In the genomic region with DNA sequence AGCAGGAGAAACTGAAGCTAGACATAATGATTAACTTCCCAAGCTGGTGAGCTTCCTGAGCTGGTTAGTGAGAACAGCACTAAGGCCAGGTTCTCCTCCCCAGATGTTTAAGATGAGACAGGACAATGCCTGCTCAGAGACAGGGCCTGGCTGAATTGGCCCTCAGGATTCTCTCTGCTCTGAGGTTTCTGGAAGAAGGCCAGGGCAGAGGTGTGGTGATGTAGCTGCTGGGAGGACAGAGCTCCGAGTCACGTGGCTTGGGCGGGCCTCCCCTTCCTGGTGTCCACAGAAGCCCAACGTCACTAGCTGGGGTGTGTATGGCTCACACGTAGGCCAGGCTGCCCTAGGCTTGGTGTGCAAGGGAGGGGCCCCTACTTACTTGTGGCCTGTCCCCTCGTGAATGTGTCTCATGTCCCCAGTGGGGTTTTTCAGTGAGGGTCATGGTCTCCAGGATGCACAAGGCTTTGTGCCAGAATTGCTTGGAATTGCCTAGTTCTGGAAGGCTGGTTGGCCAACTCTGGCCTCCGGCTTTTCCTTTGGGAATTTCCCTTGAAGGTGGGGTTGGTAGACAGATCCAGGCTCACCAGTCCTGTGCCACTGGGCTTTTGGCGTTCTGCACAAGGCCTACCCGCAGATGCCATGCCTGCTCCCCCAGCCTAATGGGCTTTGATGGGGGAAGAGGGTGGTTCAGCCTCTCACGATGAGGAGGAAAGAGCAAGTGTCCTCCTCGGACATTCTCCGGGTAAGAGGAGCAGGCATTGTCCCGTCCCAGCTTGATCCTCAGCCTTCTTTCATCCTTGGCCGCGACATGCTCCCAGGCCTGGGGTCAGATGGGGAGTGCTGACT, we compare ENCODE assay signal across 8 cellular contexts. TPM values are rescaled to one million over a fixed set of nuclear protein-coding genes. Genes with fewer than 3 reads are reported as not detected.
DNase-seq lines count a peak whose midpoint lies in the region; ATAC-seq and TF ChIP-seq lines count a peak whose summit lies in the region.

No MANE protein-coding gene starts in this region.

- peak overlapping the region; percentile 75 for H3K4me3 Mint-ChIP-seq in activated T-cell treated with anti-CD3 and anti-CD28 coated beads, Interleukin-2, amount 50 U/mL, for 4 hours
- H3K4me3 Mint-ChIP-seq in stimulated activated memory B cell treated with anti-CD40 and anti-IgM and Interleukin-4, amounts not matched to agents 10 μg/mL and 1 μg/mL and 100 μg/mL, for 72 hours, result peak overlapping the region; percentile 19

- H3K9me3 Mint-ChIP-seq in activated T-cell treated with anti-CD3 and anti-CD28 coated beads, Interleukin-2, amount 50 U/mL, for 4 hours, result no peaks in the 10 kb centered on the region
- H3K9me3 Mint-ChIP-seq in stimulated activated memory B cell treated with anti-CD40 and anti-IgM and Interleukin-4, amounts not matched to agents 10 μg/mL and 1 μg/mL and 100 μg/mL, for 72 hours, result no peaks in the 10 kb centered on the region

- ATAC-seq in GM21737 (IDR thresholded peaks at IDR 0.05; ENCODE audit: unreplicated experiment), result peak; percentile 46
- ATAC-seq in activated T-cell treated with anti-CD3 and anti-CD28 coated beads, Interleukin-2, amount 50 U/mL, for 4 hours, result no peak
- peak; percentile 34 for ATAC-seq in stimulated activated memory B cell treated with anti-CD40 and anti-IgM and Interleukin-4, amounts not matched to agents 10 μg/mL and 1 μg/mL and 100 μg/mL, for 72 hours

- in situ Hi-C loops in GM13977 (cut with MboI; ENCODE audit: low pct_unique_long_range_greater_than_20kb, low sequenced_read_pairs, unreplicated experiment) (no loop called here), KBM-7 (cut with MboI; ENCODE audit: low pct_unique_long_range_greater_than_20kb, low sequenced_read_pairs) (no loop called here)

- peaks cover 13% of the 10 kb centered on the region for H3K36me3 Mint-ChIP-seq in activated T-cell treated with anti-CD3 and anti-CD28 coated beads, Interleukin-2, amount 50 U/mL, for 4 hours (ENCODE audit: insufficient read depth)
- no peaks in the 10 kb centered on the region for H3K36me3 Mint-ChIP-seq in stimulated activated memory B cell treated with anti-CD40 and anti-IgM and Interleukin-4, amounts not matched to agents 10 μg/mL and 1 μg/mL and 100 μg/mL, for 72 hours

- DNase-seq in GM13977 (ENCODE audit: low spot score), result peak; percentile 84
- peak; percentile 77 for DNase-seq in KBM-7
- DNase-seq in activated T-cell treated with anti-CD3 and anti-CD28 coated beads, Interleukin-2, amount 50 U/mL, for 4 hours, result peak; percentile 35
- peak; percentile 25 for DNase-seq in hepatic stellate cell (ENCODE audit: low spot score)
- DNase-seq in NCI-H2227 treated with DMSO at 0.1 percent for 48 hours (lab: John Stamatoyannopoulos, UW), result no peak
- DNase-seq in cerebellum (ENCODE audit: low spot score), result no peak

- no peaks in the 10 kb centered on the region for H3K27me3 Mint-ChIP-seq in activated T-cell treated with anti-CD3 and anti-CD28 coated beads, Interleukin-2, amount 50 U/mL, for 4 hours (ENCODE audit: low read depth)
- H3K27me3 Mint-ChIP-seq in stimulated activated memory B cell treated with anti-CD40 and anti-IgM and Interleukin-4, amounts not matched to agents 10 μg/mL and 1 μg/mL and 100 μg/mL, for 72 hours, result no peaks in the 10 kb centered on the region

- H3K27ac Mint-ChIP-seq in stimulated activated memory B cell treated with anti-CD40 and anti-IgM and Interleukin-4, amounts not matched to agents 10 μg/mL and 1 μg/mL and 100 μg/mL, for 72 hours, result peak overlapping the region; percentile 90

- peaks cover 85% of the 10 kb centered on the region for H3K4me1 Mint-ChIP-seq in activated T-cell treated with anti-CD3 and anti-CD28 coated beads, Interleukin-2, amount 50 U/mL, for 4 hours (ENCODE audit: low read depth)
- peaks cover 89% of the 10 kb centered on the region for H3K4me1 Mint-ChIP-seq in stimulated activated memory B cell treated with anti-CD40 and anti-IgM and Interleukin-4, amounts not matched to agents 10 μg/mL and 1 μg/mL and 100 μg/mL, for 72 hours

- TF ChIP-seq CTCF in GM13977 (IDR thresholded peaks at IDR 0.05; ENCODE audit: extremely low read depth, insufficient read depth, missing control alignments), result no peak

RNA-seq across cellular contexts. Expression of gene NOD2, which starts 3.4 kb away (rescaled TPM):
- 1 to 10 TPM; 2.9 to 6.2 (median 3.9) TPM for total RNA-seq in activated T-cell treated with anti-CD3 and anti-CD28 coated beads, Interleukin-2, amount 50 U/mL, for 4 hours
- 0.36 TPM for total RNA-seq in cerebellum

RNA-seq across cellular contexts. Expression of gene SNX20, which starts 15.7 kb away (rescaled TPM):
- 10 to 100 TPM; 16.3 to 25.7 (median 16.6) TPM for total RNA-seq in activated T-cell treated with anti-CD3 and anti-CD28 coated beads, Interleukin-2, amount 50 U/mL, for 4 hours
- not detected for total RNA-seq in cerebellum

RNA-seq across cellular contexts. Expression of gene CYLD, which starts 45.1 kb away (rescaled TPM):
- 100 to 1,000 TPM in 1 of 3 donors, 10 to 100 TPM in 2; 84.5 to 133 (median 88.4) TPM for total RNA-seq in activated T-cell treated with anti-CD3 and anti-CD28 coated beads, Interleukin-2, amount 50 U/mL, for 4 hours
- 43.0 TPM for total RNA-seq in cerebellum

Comparison
In these comparisons a context has a peak if more than half of its experiments do, and no peak if none do; other contexts are left out.
1. DNase-seq: peak in GM13977 (single experiment), KBM-7 (single experiment), activated T-cell treated with anti-CD3 and anti-CD28 coated beads, Interleukin-2, amount 50 U/mL, for 4 hours (single experiment) and hepatic stellate cell (single experiment); none in NCI-H2227 treated with DMSO at 0.1 percent for 48 hours (single experiment) and cerebellum (single experiment).
2. ATAC-seq: peak in GM21737 (single experiment) and stimulated activated memory B cell treated with anti-CD40 and anti-IgM and Interleukin-4, amounts not matched to agents 10 μg/mL and 1 μg/mL and 100 μg/mL, for 72 hours (single experiment); none in activated T-cell treated with anti-CD3 and anti-CD28 coated beads, Interleukin-2, amount 50 U/mL, for 4 hours (0 of 2).
3. RNA of gene SNX20, which starts 15.7 kb away (total RNA-seq): 16.3 to 25.7 TPM in activated T-cell treated with anti-CD3 and anti-CD28 coated beads, Interleukin-2, amount 50 U/mL, for 4 hours; not detected in cerebellum (single experiment); every median in the first group is over 10 times any median in the second.